Comparison of ENCODE assay signal across 1 cellular context in the genomic region with DNA sequence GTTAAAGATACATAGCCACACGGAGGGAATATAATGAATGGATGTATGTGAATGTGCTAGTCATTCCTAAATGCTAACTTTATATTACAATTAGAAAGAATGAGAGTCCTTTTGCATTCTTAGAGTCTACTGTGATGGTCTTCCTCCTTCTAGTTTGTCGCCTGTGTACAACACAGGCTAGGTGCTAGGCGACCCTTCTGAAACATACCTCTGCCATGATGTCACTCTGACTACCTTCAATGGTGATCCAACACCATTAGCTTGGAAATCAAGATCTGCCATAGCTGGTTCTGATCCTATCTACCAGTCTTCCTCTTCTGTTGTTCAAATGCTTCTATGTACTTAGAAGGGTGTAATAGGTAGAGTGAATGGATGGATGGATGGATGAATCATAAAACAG.
TF ChIP-seq lines count a peak whose summit lies in the region.

No MANE protein-coding gene starts in this region.

TF ChIP-seq in GM23338, 12 proteins besides CTCF, POLR2A, EP300 and RAD21 (continued from another document):
- TF ChIP-seq, protein P1, sequence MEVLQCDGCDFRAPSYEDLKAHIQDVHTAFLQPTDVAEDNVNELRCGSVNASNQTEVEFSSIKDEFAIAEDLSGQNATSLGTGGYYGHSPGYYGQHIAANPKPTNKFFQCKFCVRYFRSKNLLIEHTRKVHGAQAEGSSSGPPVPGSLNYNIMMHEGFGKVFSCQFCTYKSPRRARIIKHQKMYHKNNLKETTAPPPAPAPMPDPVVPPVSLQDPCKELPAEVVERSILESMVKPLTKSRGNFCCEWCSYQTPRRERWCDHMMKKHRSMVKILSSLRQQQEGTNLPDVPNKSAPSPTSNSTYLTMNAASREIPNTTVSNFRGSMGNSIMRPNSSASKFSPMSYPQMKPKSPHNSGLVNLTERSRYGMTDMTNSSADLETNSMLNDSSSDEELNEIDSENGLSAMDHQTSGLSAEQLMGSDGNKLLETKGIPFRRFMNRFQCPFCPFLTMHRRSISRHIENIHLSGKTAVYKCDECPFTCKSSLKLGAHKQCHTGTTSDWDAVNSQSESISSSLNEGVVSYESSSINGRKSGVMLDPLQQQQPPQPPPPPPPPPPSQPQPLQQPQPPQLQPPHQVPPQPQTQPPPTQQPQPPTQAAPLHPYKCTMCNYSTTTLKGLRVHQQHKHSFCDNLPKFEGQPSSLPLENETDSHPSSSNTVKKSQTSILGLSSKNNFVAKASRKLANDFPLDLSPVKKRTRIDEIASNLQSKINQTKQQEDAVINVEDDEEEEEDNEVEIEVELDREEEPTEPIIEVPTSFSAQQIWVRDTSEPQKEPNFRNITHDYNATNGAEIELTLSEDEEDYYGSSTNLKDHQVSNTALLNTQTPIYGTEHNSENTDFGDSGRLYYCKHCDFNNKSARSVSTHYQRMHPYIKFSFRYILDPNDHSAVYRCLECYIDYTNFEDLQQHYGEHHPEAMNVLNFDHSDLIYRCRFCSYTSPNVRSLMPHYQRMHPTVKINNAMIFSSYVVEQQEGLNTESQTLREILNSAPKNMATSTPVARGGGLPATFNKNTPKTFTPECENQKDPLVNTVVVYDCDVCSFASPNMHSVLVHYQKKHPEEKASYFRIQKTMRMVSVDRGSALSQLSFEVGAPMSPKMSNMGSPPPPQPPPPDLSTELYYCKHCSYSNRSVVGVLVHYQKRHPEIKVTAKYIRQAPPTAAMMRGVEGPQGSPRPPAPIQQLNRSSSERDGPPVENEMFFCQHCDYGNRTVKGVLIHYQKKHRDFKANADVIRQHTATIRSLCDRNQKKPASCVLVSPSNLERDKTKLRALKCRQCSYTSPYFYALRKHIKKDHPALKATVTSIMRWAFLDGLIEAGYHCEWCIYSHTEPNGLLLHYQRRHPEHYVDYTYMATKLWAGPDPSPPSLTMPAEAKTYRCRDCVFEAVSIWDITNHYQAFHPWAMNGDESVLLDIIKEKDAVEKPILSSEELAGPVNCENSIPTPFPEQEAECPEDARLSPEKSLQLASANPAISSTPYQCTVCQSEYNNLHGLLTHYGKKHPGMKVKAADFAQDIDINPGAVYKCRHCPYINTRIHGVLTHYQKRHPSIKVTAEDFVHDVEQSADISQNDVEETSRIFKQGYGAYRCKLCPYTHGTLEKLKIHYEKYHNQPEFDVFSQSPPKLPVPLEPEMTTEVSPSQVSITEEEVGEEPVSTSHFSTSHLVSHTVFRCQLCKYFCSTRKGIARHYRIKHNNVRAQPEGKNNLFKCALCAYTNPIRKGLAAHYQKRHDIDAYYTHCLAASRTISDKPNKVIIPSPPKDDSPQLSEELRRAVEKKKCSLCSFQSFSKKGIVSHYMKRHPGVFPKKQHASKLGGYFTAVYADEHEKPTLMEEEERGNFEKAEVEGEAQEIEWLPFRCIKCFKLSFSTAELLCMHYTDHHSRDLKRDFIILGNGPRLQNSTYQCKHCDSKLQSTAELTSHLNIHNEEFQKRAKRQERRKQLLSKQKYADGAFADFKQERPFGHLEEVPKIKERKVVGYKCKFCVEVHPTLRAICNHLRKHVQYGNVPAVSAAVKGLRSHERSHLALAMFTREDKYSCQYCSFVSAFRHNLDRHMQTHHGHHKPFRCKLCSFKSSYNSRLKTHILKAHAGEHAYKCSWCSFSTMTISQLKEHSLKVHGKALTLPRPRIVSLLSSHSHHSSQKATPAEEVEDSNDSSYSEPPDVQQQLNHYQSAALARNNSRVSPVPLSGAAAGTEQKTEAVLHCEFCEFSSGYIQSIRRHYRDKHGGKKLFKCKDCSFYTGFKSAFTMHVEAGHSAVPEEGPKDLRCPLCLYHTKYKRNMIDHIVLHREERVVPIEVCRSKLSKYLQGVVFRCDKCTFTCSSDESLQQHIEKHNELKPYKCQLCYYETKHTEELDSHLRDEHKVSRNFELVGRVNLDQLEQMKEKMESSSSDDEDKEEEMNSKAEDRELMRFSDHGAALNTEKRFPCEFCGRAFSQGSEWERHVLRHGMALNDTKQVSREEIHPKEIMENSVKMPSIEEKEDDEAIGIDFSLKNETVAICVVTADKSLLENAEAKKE (CRISPR knock-in tag; IDR thresholded peaks at IDR 0.05), result no peak
